9 cellular contexts compared by ENCODE assay signal in the genomic region with DNA sequence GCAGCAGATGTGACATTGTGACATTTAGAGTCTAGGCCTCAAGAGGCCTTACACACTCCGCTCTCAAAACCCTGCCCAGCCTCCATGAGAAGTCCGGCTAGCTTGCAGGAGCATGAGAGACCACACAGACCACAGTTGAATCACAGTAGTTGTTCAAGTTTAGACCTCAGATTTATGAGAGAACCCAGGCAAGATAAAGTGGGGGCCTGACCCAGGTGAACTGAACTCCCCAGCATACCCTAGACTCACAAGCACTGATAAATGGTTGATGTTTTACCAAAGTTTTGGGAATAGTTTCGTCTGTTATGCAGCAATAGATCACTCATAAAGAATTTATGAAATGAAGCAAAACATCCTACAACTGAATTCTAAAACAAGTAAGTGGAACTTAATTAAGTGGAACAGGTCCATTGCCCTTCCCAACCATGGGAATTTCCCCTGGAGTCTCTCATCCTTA. TPM values are rescaled to one million over a fixed set of nuclear protein-coding genes. Genes with fewer than 3 reads are reported as not detected.
DNase-seq lines count a peak whose midpoint lies in the region; ATAC-seq and TF ChIP-seq lines count a peak whose summit lies in the region.
"Had no signal": no experiment of that assay in that cellular context is flagged by ENCODE, and none has a peak within 500 bp of the region (broad histone marks: within the 10 kb centered on the region; RNA-seq: fewer than 3 reads in every experiment).

No MANE protein-coding gene starts in this region.

- peaks cover 0 to 9% (median 2%) of the 10 kb centered on the region in 4 donors for H3K4me1 ChIP-seq in Peyer's patch

- H3K4me1 Mint-ChIP-seq in activated naive CD8-positive, alpha-beta T cell treated with anti-CD3 and anti-CD28 coated beads, Interleukin-2, amount 50 U/mL, for 24 hours: peaks cover 29% of the 10 kb centered on the region

- no peaks in the 10 kb centered on the region for H3K27me3 ChIP-seq in Peyer's patch

- H3K4me3 ChIP-seq in Peyer's patch: no peak overlapping the region

- peak overlapping the region; percentile 1 for H3K4me3 Mint-ChIP-seq in activated naive CD8-positive, alpha-beta T cell treated with anti-CD3 and anti-CD28 coated beads, Interleukin-2, amount 50 U/mL, for 24 hours

- TF ChIP-seq CTCF in Peyer's patch (IDR thresholded peaks at IDR 0.05): no peak

- peaks cover 8% of the 10 kb centered on the region for H3K9me3 Mint-ChIP-seq in activated naive CD8-positive, alpha-beta T cell treated with anti-CD3 and anti-CD28 coated beads, Interleukin-2, amount 50 U/mL, for 24 hours

- ATAC-seq in HG03139 (IDR thresholded peaks at IDR 0.05; ENCODE audit: unreplicated experiment) (peak; percentile 23), HG03520 (IDR thresholded peaks at IDR 0.05; ENCODE audit: unreplicated experiment) (no peak)
- no peak for ATAC-seq in activated naive CD8-positive, alpha-beta T cell treated with anti-CD3 and anti-CD28 coated beads, Interleukin-2, amount 50 U/mL, for 24 hours
- ATAC-seq in stimulated activated naive CD8-positive, alpha-beta T cell treated with anti-CD3 and anti-CD28 coated beads, Interleukin-15, Interleukin-2, amounts not matched to agents 100 U/mL and 50 U/mL, for 24 hours: no peak

- peak overlapping the region; percentile 55 for H3K27ac Mint-ChIP-seq in activated naive CD8-positive, alpha-beta T cell treated with anti-CD3 and anti-CD28 coated beads, Interleukin-2, amount 50 U/mL, for 24 hours

- H3K36me3 Mint-ChIP-seq in activated naive CD8-positive, alpha-beta T cell treated with anti-CD3 and anti-CD28 coated beads, Interleukin-2, amount 50 U/mL, for 24 hours (ENCODE audit: low read depth): peaks cover 4% of the 10 kb centered on the region

- TF ChIP-seq POLR2A in Peyer's patch (IDR thresholded peaks at IDR 0.05): no peak

- DNase-seq in activated effector memory CD4-positive, alpha-beta T cell treated with anti-CD3 and anti-CD28 coated beads, Interleukin-2, amount 50 U/mL, for 16 hours: peak; percentile 72
- no peak for DNase-seq in activated effector memory CD4-positive, alpha-beta T cell treated with Interleukin-2 at 50 U/mL for 16 hours
- DNase-seq in activated naive CD8-positive, alpha-beta T cell treated with anti-CD3 and anti-CD28 coated beads, Interleukin-2, amount 50 U/mL, for 24 hours: peak; percentile 41
- peak; percentile 43 for DNase-seq in stimulated activated naive CD8-positive, alpha-beta T cell treated with anti-CD3 and anti-CD28 coated beads, Interleukin-15, Interleukin-2, amounts not matched to agents 100 U/mL and 50 U/mL, for 24 hours
- DNase-seq in inferior parietal cortex (ENCODE audit: extremely low spot score): no peak
- DNase-seq in Peyer's patch: no peak

- H3K27me3 Mint-ChIP-seq in activated naive CD8-positive, alpha-beta T cell treated with anti-CD3 and anti-CD28 coated beads, Interleukin-2, amount 50 U/mL, for 24 hours: peaks cover 2% of the 10 kb centered on the region

- no peak overlapping the region for H3K27ac ChIP-seq in Peyer's patch
- H3K27ac ChIP-seq: RWPE1 had no signal

- no peaks in the 10 kb centered on the region for H3K36me3 ChIP-seq in Peyer's patch

- H3K9me3 ChIP-seq in Peyer's patch: no peaks in the 10 kb centered on the region

RNA-seq across cellular contexts. Expression of a gene that starts 4.7 kb away (rescaled TPM):
- 100 to 1,000 TPM in 1 of 4 donors, 10 to 100 TPM in 3; 46.5 to 108 (median 67.2) TPM for total RNA-seq in Peyer's patch

Comparison
In these comparisons a context has a peak if more than half of its experiments do, and no peak if none do; other contexts are left out.
1. DNase-seq: peak in activated effector memory CD4-positive, alpha-beta T cell treated with anti-CD3 and anti-CD28 coated beads, Interleukin-2, amount 50 U/mL, for 16 hours (single experiment), activated naive CD8-positive, alpha-beta T cell treated with anti-CD3 and anti-CD28 coated beads, Interleukin-2, amount 50 U/mL, for 24 hours (single experiment) and stimulated activated naive CD8-positive, alpha-beta T cell treated with anti-CD3 and anti-CD28 coated beads, Interleukin-15, Interleukin-2, amounts not matched to agents 100 U/mL and 50 U/mL, for 24 hours (single experiment); none in activated effector memory CD4-positive, alpha-beta T cell treated with Interleukin-2 at 50 U/mL for 16 hours (single experiment), inferior parietal cortex (single experiment) and Peyer's patch (0 of 3).